Comparison of ENCODE assay signal across 1 cellular context in genomic region chr6:82045965-82046756, GRCh38.
TF ChIP-seq lines count a peak whose summit lies in the region.

No MANE protein-coding gene starts in this region.

TF ChIP-seq in GM12878, 131 proteins besides CTCF, POLR2A, EP300 and RAD21:
- TF ChIP-seq, protein P1, sequence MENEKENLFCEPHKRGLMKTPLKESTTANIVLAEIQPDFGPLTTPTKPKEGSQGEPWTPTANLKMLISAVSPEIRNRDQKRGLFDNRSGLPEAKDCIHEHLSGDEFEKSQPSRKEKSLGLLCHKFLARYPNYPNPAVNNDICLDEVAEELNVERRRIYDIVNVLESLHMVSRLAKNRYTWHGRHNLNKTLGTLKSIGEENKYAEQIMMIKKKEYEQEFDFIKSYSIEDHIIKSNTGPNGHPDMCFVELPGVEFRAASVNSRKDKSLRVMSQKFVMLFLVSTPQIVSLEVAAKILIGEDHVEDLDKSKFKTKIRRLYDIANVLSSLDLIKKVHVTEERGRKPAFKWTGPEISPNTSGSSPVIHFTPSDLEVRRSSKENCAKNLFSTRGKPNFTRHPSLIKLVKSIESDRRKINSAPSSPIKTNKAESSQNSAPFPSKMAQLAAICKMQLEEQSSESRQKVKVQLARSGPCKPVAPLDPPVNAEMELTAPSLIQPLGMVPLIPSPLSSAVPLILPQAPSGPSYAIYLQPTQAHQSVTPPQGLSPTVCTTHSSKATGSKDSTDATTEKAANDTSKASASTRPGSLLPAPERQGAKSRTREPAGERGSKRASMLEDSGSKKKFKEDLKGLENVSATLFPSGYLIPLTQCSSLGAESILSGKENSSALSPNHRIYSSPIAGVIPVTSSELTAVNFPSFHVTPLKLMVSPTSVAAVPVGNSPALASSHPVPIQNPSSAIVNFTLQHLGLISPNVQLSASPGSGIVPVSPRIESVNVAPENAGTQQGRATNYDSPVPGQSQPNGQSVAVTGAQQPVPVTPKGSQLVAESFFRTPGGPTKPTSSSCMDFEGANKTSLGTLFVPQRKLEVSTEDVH (IDR thresholded peaks at IDR 0.05; ENCODE audit: low read depth, partially characterized antibody): no peak
- TF ChIP-seq CEBPB (IDR thresholded peaks at IDR 0.05; ENCODE audit: borderline replicate concordance in 1 of 2, low read depth in 2 of 2, low read length in 2 of 2): no peak
- no peak for TF ChIP-seq POLR2AphosphoS5 (IDR thresholded peaks at IDR 0.05; ENCODE audit: low read length)
- no peak for TF ChIP-seq ZSCAN29 (IDR thresholded peaks at IDR 0.05)
- no peak for TF ChIP-seq KDM1A (IDR thresholded peaks at IDR 0.05; ENCODE audit: borderline replicate concordance)
- TF ChIP-seq ZZZ3 (IDR thresholded peaks at IDR 0.05; ENCODE audit: control insufficient read depth, insufficient read length, low read depth): no peak
- no peak for TF ChIP-seq MYB (IDR thresholded peaks at IDR 0.05; ENCODE audit: borderline replicate concordance, low read depth, low read length)
- TF ChIP-seq CHD1 (IDR thresholded peaks at IDR 0.05; ENCODE audit: low read depth, low read length): no peak
- no peak for TF ChIP-seq ZNF207 (IDR thresholded peaks at IDR 0.05; ENCODE audit: borderline replicate concordance)
- no peak for TF ChIP-seq KLF5 (IDR thresholded peaks at IDR 0.05; ENCODE audit: partially characterized antibody)
TF ChIP-seq in GM12878: peak in this region for 0.
